Comparison of ENCODE assay signal across 1 cellular context in genomic region chr15:74046275-74046674, GRCh38.
TF ChIP-seq lines count a peak whose summit lies in the region.

No MANE protein-coding gene starts in this region.

TF ChIP-seq in neural cell, 6 proteins besides CTCF, POLR2A, EP300 and RAD21 (continued from another document):
- no peak for TF ChIP-seq MXI1 (conservative IDR thresholded peaks at IDR 0.05; ENCODE audit: poor library complexity, severe bottlenecking)
- TF ChIP-seq POLR2AphosphoS5 (IDR thresholded peaks at IDR 0.05): no peak
- no peak for TF ChIP-seq TAF1 (IDR thresholded peaks at IDR 0.05; ENCODE audit: low read depth)
- TF ChIP-seq EZH2 (IDR thresholded peaks at IDR 0.05; ENCODE audit: borderline replicate concordance, insufficient read depth, low read length, poor library complexity, severe bottlenecking): no peak
